ENCODE assay signal across 1 cellular context in the genomic region with DNA sequence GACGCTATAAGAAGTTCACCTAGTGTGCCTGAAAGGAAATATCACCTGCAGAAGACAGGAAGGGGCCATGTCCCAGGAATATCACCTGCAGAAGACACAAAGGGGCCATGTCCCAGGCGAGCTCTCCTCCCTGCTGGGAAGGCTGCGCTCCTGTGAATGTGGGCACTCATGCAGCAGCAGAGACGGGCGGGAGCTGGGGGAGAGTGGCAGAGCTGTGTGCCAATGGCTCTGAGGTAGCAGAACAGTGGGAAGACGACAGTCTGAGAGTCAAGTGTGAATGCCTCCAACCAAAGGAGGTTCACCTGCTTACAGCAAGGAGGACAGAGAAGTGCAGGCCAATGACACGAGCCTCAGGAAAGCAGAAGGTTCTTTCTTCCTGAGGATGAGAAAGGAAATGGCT.
TF ChIP-seq lines count a peak whose summit lies in the region.

No MANE protein-coding gene starts in this region.

TF ChIP-seq in H1, 55 proteins besides CTCF, POLR2A, EP300 and RAD21 (continued from another document):
- TF ChIP-seq TBP (IDR thresholded peaks at IDR 0.05; ENCODE audit: low read depth, low read length) = no peak
TF ChIP-seq in H1: peak in this region for 0.
